Comparison of ENCODE assay signal across 9 cellular contexts in genomic region chr6:151494235-151494950, GRCh38. TPM values are rescaled to one million over a fixed set of nuclear protein-coding genes. Genes with fewer than 3 reads are reported as not detected.
DNase-seq lines count a peak whose midpoint lies in the region; ATAC-seq and TF ChIP-seq lines count a peak whose summit lies in the region.
"Had no signal": no experiment of that assay in that cellular context is flagged by ENCODE, and none has a peak within 500 bp of the region (broad histone marks: within the 10 kb centered on the region; RNA-seq: fewer than 3 reads in every experiment).

No MANE protein-coding gene starts in this region.

- H3K4me1 ChIP-seq in DOHH2 (ENCODE audit: control insufficient read depth, low read length) = peaks cover 11% of the 10 kb centered on the region
- H3K4me1 ChIP-seq in heart left ventricle = peaks cover 0 to 31% (median 0%) of the 10 kb centered on the region in 12 donors
- peaks cover 11% of the 10 kb centered on the region for H3K4me1 ChIP-seq in osteoblast (ENCODE audit: insufficient read depth, low read length)

- H3K4me2 ChIP-seq in DOHH2 (ENCODE audit: low read length) (peak overlapping the region; percentile 68), osteoblast (ENCODE audit: insufficient read depth, low read length) (peak overlapping the region; percentile 98)

- TF ChIP-seq POLR2A in heart left ventricle (IDR thresholded peaks at IDR 0.05) = no peak

- peak overlapping the region; percentile 79 for H3K4me3 Mint-ChIP-seq in activated naive CD8-positive, alpha-beta T cell

- no peak overlapping the region for H3K27ac ChIP-seq in DOHH2 (ENCODE audit: low read depth, low read length)
- peak overlapping the region in 11 of 12 donors; percentile 8 to 88 (median 69) for H3K27ac ChIP-seq in heart left ventricle
- peak overlapping the region; percentile 79 for H3K27ac ChIP-seq in osteoblast (ENCODE audit: low read depth, low read length)

- intact Hi-C loops in heart left ventricle (cut with DNase I) = no loop called here

- H3K36me3 Mint-ChIP-seq in activated naive CD8-positive, alpha-beta T cell = no peaks in the 10 kb centered on the region

- ATAC-seq in heart left ventricle = peak; percentile 15 to 56 (median 48)
- ATAC-seq in GM19452 (IDR thresholded peaks at IDR 0.05; ENCODE audit: unreplicated experiment) = no peak
- ATAC-seq in GM21447 (IDR thresholded peaks at IDR 0.05; ENCODE audit: unreplicated experiment) = no peak

- H4K20me1 ChIP-seq in DOHH2 (ENCODE audit: control insufficient read depth, insufficient read depth, low read depth, low read length) (no peaks in the 10 kb centered on the region), osteoblast (ENCODE audit: insufficient read depth, low read length) (no peaks in the 10 kb centered on the region)

- no peaks in the 10 kb centered on the region for H3K9me3 Mint-ChIP-seq in activated naive CD8-positive, alpha-beta T cell (ENCODE audit: low read depth)

- no peaks in the 10 kb centered on the region for H3F3A ChIP-seq in DOHH2 (ENCODE audit: control insufficient read depth, insufficient read depth)

- WGBS in heart left ventricle, 4 donors = 0 to 2% (median 1%) methylated on average over 36 to 43 of the region's 43 CpGs

- H3K27me3 ChIP-seq in DOHH2 (ENCODE audit: control insufficient read depth, low read length) (peaks cover 40% of the 10 kb centered on the region), heart left ventricle (peaks cover 0 to 33% (median 8%) of the 10 kb centered on the region in 9 donors), osteoblast (ENCODE audit: insufficient read depth, low read length) (no peaks in the 10 kb centered on the region)

- H3K79me2 ChIP-seq in DOHH2 (ENCODE audit: control insufficient read depth, low read length) (no peaks in the 10 kb centered on the region), osteoblast (ENCODE audit: insufficient read depth, low read length) (no peaks in the 10 kb centered on the region)

- H3K36me3 ChIP-seq in DOHH2 (ENCODE audit: control insufficient read depth, low read length) (no peaks in the 10 kb centered on the region), heart left ventricle (no peaks in the 10 kb centered on the region), osteoblast (ENCODE audit: insufficient read depth, low read length) (no peaks in the 10 kb centered on the region)

- peak overlapping the region; percentile 61 for H3K4me3 ChIP-seq in DOHH2 (ENCODE audit: low read length)
- H3K4me3 ChIP-seq in heart left ventricle = peak overlapping the region; percentile 12 to 82 (median 66)
- peak overlapping the region; percentile 80 for H3K4me3 ChIP-seq in osteoblast (ENCODE audit: insufficient read depth, low read length)

- TF ChIP-seq CTCF in DOHH2 (IDR thresholded peaks at IDR 0.05; ENCODE audit: low read depth, low read length, poor library complexity, severe bottlenecking) (no peak), heart left ventricle (IDR thresholded peaks at IDR 0.05) (no peak), osteoblast (IDR thresholded peaks at IDR 0.05; ENCODE audit: extremely low read depth, low read depth, low read length) (no peak)

- no peak overlapping the region for H3K27ac Mint-ChIP-seq in activated naive CD8-positive, alpha-beta T cell

- DNase-seq in LHCN-M2 (ENCODE audit: low read depth) (peak; percentile 39), heart left ventricle (peak in 4 of 5 donors; percentile 23 to 69 (median 42)), osteoblast (ENCODE audit: insufficient read length, low spot score, missing footprints) (peak; percentile 72), NCI-H446 (lab: John Stamatoyannopoulos, UW) (no peak)

- H3K27me3 Mint-ChIP-seq in activated naive CD8-positive, alpha-beta T cell = peaks cover 27% of the 10 kb centered on the region

- H3K4me1 Mint-ChIP-seq in activated naive CD8-positive, alpha-beta T cell (ENCODE audit: low read depth) = peaks cover 12% of the 10 kb centered on the region

- no peaks in the 10 kb centered on the region for H3K9me2 ChIP-seq in DOHH2 (replicated peaks; ENCODE audit: control insufficient read depth, low read length)

- peak overlapping the region; percentile 94 for H2AFZ ChIP-seq in osteoblast (ENCODE audit: low read length)

- H3K9me3 ChIP-seq in DOHH2 (ENCODE audit: control insufficient read depth, insufficient read depth, low read length) (no peaks in the 10 kb centered on the region), heart left ventricle (no peaks in the 10 kb centered on the region), osteoblast (ENCODE audit: low read depth, low read length) (no peaks in the 10 kb centered on the region)

RNA-seq across cellular contexts. Expression of gene CCDC170, which starts 0.6 kb away (rescaled TPM):
- total RNA-seq in LHCN-M2 (2014; rRNA removed) (0.06 TPM in 1 of 2 replicates, not detected in the other), heart left ventricle (1 to 10 TPM in 2 of 9 donors, under 1 TPM in 7; 0.20 to 4.4 (median 0.33) TPM), osteoblast (1.8 and 2.7 TPM in 2 replicates)
- 0.07 TPM for polyA plus RNA-seq in LHCN-M2 (2012)
- polyA plus RNA-seq in heart left ventricle = under 1 TPM; 0.07 to 0.08 TPM
- total RNA-seq: RPMI7951 had no signal

RNA-seq across cellular contexts. Expression of gene RMND1, which starts 42.5 kb away (rescaled TPM):
- total RNA-seq in LHCN-M2 (2014; rRNA removed) = 24.1 and 27.7 TPM in 2 replicates
- polyA plus RNA-seq in LHCN-M2 (2012) = 18.1 TPM
- total RNA-seq in heart left ventricle = 10 to 100 TPM; 10.2 to 17.4 (median 16.7) TPM
- polyA plus RNA-seq in heart left ventricle = 10 to 100 TPM; 20.2 to 21.5 TPM
- 55.7 and 56.5 TPM in 2 replicates for total RNA-seq in osteoblast

Comparison
In these comparisons a context has a peak if more than half of its experiments do, and no peak if none do; other contexts are left out.
1. DNase-seq: peak in LHCN-M2 (single experiment), heart left ventricle (4 of 5) and osteoblast (single experiment); none in NCI-H446 (0 of 2).
2. ATAC-seq: peak in heart left ventricle (4 of 4); none in GM19452 (single experiment) and GM21447 (single experiment).
3. Peak in every context shown above with its lines, with median percentiles within 50 percentile points of each other: H3K4me3 ChIP-seq.